Comparison of ENCODE assay signal across 1 cellular context in genomic region chr2:219447242-219448098, GRCh38.
TF ChIP-seq lines count a peak whose summit lies in the region.

No MANE protein-coding gene starts in this region.

TF ChIP-seq in IMR-90, 13 proteins besides CTCF, POLR2A, EP300 and RAD21:
- TF ChIP-seq USF2 (IDR thresholded peaks at IDR 0.05; ENCODE audit: low read depth, low read length): no peak
- no peak for TF ChIP-seq MAZ (IDR thresholded peaks at IDR 0.05; ENCODE audit: borderline replicate concordance, low read depth, low read length)
- TF ChIP-seq NFE2L2 (IDR thresholded peaks at IDR 0.05; ENCODE audit: low read depth, low read length): no peak
- no peak for TF ChIP-seq CEBPB (IDR thresholded peaks at IDR 0.05; ENCODE audit: low read depth, low read length)
- no peak for TF ChIP-seq MXI1 (IDR thresholded peaks at IDR 0.05; ENCODE audit: borderline replicate concordance, low read depth, low read length)
- TF ChIP-seq BHLHE40 (IDR thresholded peaks at IDR 0.05; ENCODE audit: low read depth, low read length): no peak
- TF ChIP-seq FOS (IDR thresholded peaks at IDR 0.05; ENCODE audit: low read depth, low read length): no peak
- TF ChIP-seq RCOR1 (IDR thresholded peaks at IDR 0.05; ENCODE audit: insufficient replicate concordance, low read length): no peak
- TF ChIP-seq RFX5 (IDR thresholded peaks at IDR 0.05; ENCODE audit: low read depth, low read length): no peak
- no peak for TF ChIP-seq ELK1 (IDR thresholded peaks at IDR 0.05; ENCODE audit: borderline replicate concordance, low read depth, low read length)
- TF ChIP-seq SMC3 (IDR thresholded peaks at IDR 0.05; ENCODE audit: low read depth, low read length): no peak
- no peak for TF ChIP-seq MAFK (IDR thresholded peaks at IDR 0.05; ENCODE audit: low read depth, low read length)
- no peak for TF ChIP-seq CHD1 (IDR thresholded peaks at IDR 0.05; ENCODE audit: low read depth, low read length)
